Comparison of ENCODE assay signal across 8 cellular contexts in genomic region chr15:90234519-90234988, GRCh38. TPM values are rescaled to one million over a fixed set of nuclear protein-coding genes. Genes with fewer than 3 reads are reported as not detected.
A peak's percentile ranks its signal among the peaks of the same experiment; 100 is the strongest.
DNase-seq lines count a peak whose midpoint lies in the region; ATAC-seq and TF ChIP-seq lines count a peak whose summit lies in the region.

No MANE protein-coding gene starts in this region.

- peaks cover 51% of the 10 kb centered on the region for H3K36me3 ChIP-seq in upper lobe of right lung

- ATAC-seq in activated naive CD8-positive, alpha-beta T cell treated with anti-CD3 and anti-CD28 coated beads, Interleukin-2, amount 50 U/mL, for 24 hours = no peak
- ATAC-seq in upper lobe of right lung = no peak

- no peaks in the 10 kb centered on the region for H3K27me3 Mint-ChIP-seq in activated naive CD4-positive, alpha-beta T cell treated with anti-CD3 and anti-CD28 coated beads, Interleukin-2, amount 10 ng/mL, durations not matched to agents 7 days and 5 days
- no peaks in the 10 kb centered on the region for H3K27me3 Mint-ChIP-seq in activated naive CD8-positive, alpha-beta T cell treated with anti-CD3 and anti-CD28 coated beads, Interleukin-2, amount 50 U/mL, for 24 hours

- no peaks in the 10 kb centered on the region for H3K27me3 ChIP-seq in upper lobe of right lung

- peak overlapping the region; percentile 29 for H3K4me3 ChIP-seq in lower leg skin (ENCODE audit: low read depth, poor library complexity, severe bottlenecking)
- peak overlapping the region; percentile 95 for H3K4me3 ChIP-seq in upper lobe of right lung

- H3K9me3 ChIP-seq in upper lobe of right lung = no peaks in the 10 kb centered on the region

- H3K9me3 Mint-ChIP-seq in activated naive CD4-positive, alpha-beta T cell treated with anti-CD3 and anti-CD28 coated beads, Interleukin-2, amount 10 ng/mL, durations not matched to agents 7 days and 5 days = no peaks in the 10 kb centered on the region
- no peaks in the 10 kb centered on the region for H3K9me3 Mint-ChIP-seq in activated naive CD8-positive, alpha-beta T cell treated with anti-CD3 and anti-CD28 coated beads, Interleukin-2, amount 50 U/mL, for 24 hours

- intact Hi-C loops in lower leg skin (cut with DNase I; ENCODE audit: low total_unique reads) (no loop called here), upper lobe of right lung (cut with DNase I) (no loop called here)

- DNase-seq in activated naive CD4-positive, alpha-beta T cell treated with anti-CD3 and anti-CD28 coated beads, Interleukin-2, amount 10 ng/mL, durations not matched to agents 7 days and 5 days = no peak
- no peak for DNase-seq in activated naive CD4-positive, alpha-beta T cell (lab: John Stamatoyannopoulos, UW)
- no peak for DNase-seq in activated naive CD8-positive, alpha-beta T cell treated with anti-CD3 and anti-CD28 coated beads, Interleukin-2, amount 50 U/mL, for 24 hours
- DNase-seq in lower leg skin (ENCODE audit: low spot score in 2 of 2) = no peak
- DNase-seq in upper lobe of right lung = no peak
- DNase-seq in NCI-H1105 treated with DMSO at 0.1 percent for 48 hours (lab: John Stamatoyannopoulos, UW) = no peak
- DNase-seq in NCI-H1694 (lab: John Stamatoyannopoulos, UW) = no peak
- DNase-seq in NCI-H748 (lab: John Stamatoyannopoulos, UW; ENCODE audit: unreplicated experiment) = no peak

- CTCF ChIA-PET in activated naive CD4-positive, alpha-beta T cell treated with anti-CD3 and anti-CD28 coated beads, Interleukin-2, amount 10 ng/mL, durations not matched to agents 7 days and 5 days (lab: Charles Lee) = interaction anchor here (0.8 to 2.0 kb wide), 5 partner anchors 15 to 59 kb away, joined by 3 to 5 read pairs (median 3); partner anchors contain the start of genes NGRN and TTLL13

- H3K4me1 Mint-ChIP-seq in activated naive CD4-positive, alpha-beta T cell treated with anti-CD3 and anti-CD28 coated beads, Interleukin-2, amount 10 ng/mL, durations not matched to agents 7 days and 5 days = peaks cover 63% of the 10 kb centered on the region
- peaks cover 44% of the 10 kb centered on the region for H3K4me1 Mint-ChIP-seq in activated naive CD8-positive, alpha-beta T cell treated with anti-CD3 and anti-CD28 coated beads, Interleukin-2, amount 50 U/mL, for 24 hours

- H3K27ac Mint-ChIP-seq in activated naive CD4-positive, alpha-beta T cell treated with anti-CD3 and anti-CD28 coated beads, Interleukin-2, amount 10 ng/mL, durations not matched to agents 7 days and 5 days = peak overlapping the region; percentile 87
- H3K27ac Mint-ChIP-seq in activated naive CD8-positive, alpha-beta T cell treated with anti-CD3 and anti-CD28 coated beads, Interleukin-2, amount 50 U/mL, for 24 hours = peak overlapping the region; percentile 79

- peak overlapping the region; percentile 88 for H3K4me3 Mint-ChIP-seq in activated naive CD4-positive, alpha-beta T cell treated with anti-CD3 and anti-CD28 coated beads, Interleukin-2, amount 10 ng/mL, durations not matched to agents 7 days and 5 days
- peak overlapping the region; percentile 93 for H3K4me3 Mint-ChIP-seq in activated naive CD8-positive, alpha-beta T cell treated with anti-CD3 and anti-CD28 coated beads, Interleukin-2, amount 50 U/mL, for 24 hours

- 29 to 33% methylated on average over 10 of the region's 10 CpGs for WGBS in lower leg skin, 2 donors

- H3K27ac ChIP-seq in upper lobe of right lung = peak overlapping the region; percentile 84

- no peak for TF ChIP-seq POLR2A in lower leg skin (IDR thresholded peaks at IDR 0.05)

- H3K4me1 ChIP-seq in upper lobe of right lung = peaks cover 31% of the 10 kb centered on the region

- TF ChIP-seq CTCF in lower leg skin (IDR thresholded peaks at IDR 0.05) (no peak), upper lobe of right lung (IDR thresholded peaks at IDR 0.05) (no peak)

- peaks cover 33% of the 10 kb centered on the region for H3K36me3 Mint-ChIP-seq in activated naive CD4-positive, alpha-beta T cell treated with anti-CD3 and anti-CD28 coated beads, Interleukin-2, amount 10 ng/mL, durations not matched to agents 7 days and 5 days
- H3K36me3 Mint-ChIP-seq in activated naive CD8-positive, alpha-beta T cell treated with anti-CD3 and anti-CD28 coated beads, Interleukin-2, amount 50 U/mL, for 24 hours (ENCODE audit: low read depth) = peaks cover 35% of the 10 kb centered on the region

RNA-seq across cellular contexts. Expression of gene GDPGP1, which starts 0.5 kb away (rescaled TPM):
- total RNA-seq in lower leg skin (1 to 10 TPM; 2.6 to 5.5 (median 3.9) TPM), upper lobe of right lung (11.2 TPM)

RNA-seq across cellular contexts. Expression of gene CIB1, which starts 0.8 kb away (rescaled TPM):
- total RNA-seq in lower leg skin = 10 to 100 TPM in 3 of 4 donors, 1 to 10 TPM in 1; 10.0 to 32.2 (median 22.9) TPM
- 62.8 TPM for total RNA-seq in upper lobe of right lung

RNA-seq across cellular contexts. Expression of gene TTLL13, which starts 14.8 kb away (rescaled TPM):
- total RNA-seq in lower leg skin (under 1 TPM in 1 of 4 donors, not detected in 3; 0.63 TPM), upper lobe of right lung (not detected)

RNA-seq across cellular contexts. Expression of gene NGRN, which starts 30.9 kb away (rescaled TPM):
- total RNA-seq in lower leg skin (10 to 100 TPM; 49.8 to 66.8 (median 58.4) TPM), upper lobe of right lung (75.0 TPM)

RNA-seq across cellular contexts. Expression of gene SEMA4B, which starts 33.4 kb away (rescaled TPM):
- 100 to 1,000 TPM in 3 of 4 donors, 10 to 100 TPM in 1; 89.2 to 151 (median 106) TPM for total RNA-seq in lower leg skin
- 48.7 TPM for total RNA-seq in upper lobe of right lung
